1 cellular context compared by ENCODE assay signal in genomic region chr19:51593969-51594773, GRCh38.
TF ChIP-seq lines count a peak whose summit lies in the region.

No MANE protein-coding gene starts in this region.

TF ChIP-seq in HepG2, 621 proteins besides CTCF, POLR2A, EP300 and RAD21 (continued from another document and continues in another):
- TF ChIP-seq ATF3 (CRISPR knock-in tag; IDR thresholded peaks at IDR 0.05) (no peak), MAFG (CRISPR knock-in tag; IDR thresholded peaks at IDR 0.05) (no peak), HDAC1 (CRISPR knock-in tag; IDR thresholded peaks at IDR 0.05) (no peak), GATAD1 (CRISPR knock-in tag; IDR thresholded peaks at IDR 0.05) (peak; percentile 68), LRRFIP1 (CRISPR knock-in tag; conservative IDR thresholded peaks at IDR 0.05) (no peak), MXD3 (CRISPR knock-in tag; IDR thresholded peaks at IDR 0.05) (no peak), FIP1L1 (IDR thresholded peaks at IDR 0.05; ENCODE audit: borderline replicate concordance, insufficient read depth, low read depth, low read length) (no peak), FOXO4 (CRISPR knock-in tag; conservative IDR thresholded peaks at IDR 0.05) (no peak), IKZF4 (CRISPR knock-in tag; IDR thresholded peaks at IDR 0.05; ENCODE audit: borderline replicate concordance, low read depth, not compliant biosample characterization) (no peak), BRCA1 (CRISPR knock-in tag; IDR thresholded peaks at IDR 0.05) (no peak), RELA (CRISPR knock-in tag; IDR thresholded peaks at IDR 0.05) (no peak), DDIT3 (CRISPR knock-in tag; IDR thresholded peaks at IDR 0.05) (no peak), MYC (CRISPR knock-in tag; IDR thresholded peaks at IDR 0.05; ENCODE audit: borderline replicate concordance) (no peak), KDM2A (CRISPR knock-in tag; IDR thresholded peaks at IDR 0.05; ENCODE audit: borderline replicate concordance, low read depth) (peak; percentile 50; the same call in 1 of the 2 replicates), ONECUT2 (CRISPR knock-in tag; IDR thresholded peaks at IDR 0.05) (no peak), ZBTB21 (CRISPR knock-in tag; IDR thresholded peaks at IDR 0.05) (no peak), ZNF253 (CRISPR knock-in tag; IDR thresholded peaks at IDR 0.05; ENCODE audit: borderline replicate concordance) (no peak), ZNF629 (CRISPR knock-in tag; conservative IDR thresholded peaks at IDR 0.05) (no peak), EED (CRISPR knock-in tag; IDR thresholded peaks at IDR 0.05) (no peak), ATF7 (IDR thresholded peaks at IDR 0.05) (no peak), ATF7 (CRISPR knock-in tag; IDR thresholded peaks at IDR 0.05) (no peak), ZSCAN30 (CRISPR knock-in tag; IDR thresholded peaks at IDR 0.05) (no peak), KAT8 (CRISPR knock-in tag; IDR thresholded peaks at IDR 0.05) (0 out of 2 replicates have a peak, but pooled peaks have one; percentile 50), ZNF784 (CRISPR knock-in tag; IDR thresholded peaks at IDR 0.05; ENCODE audit: borderline replicate concordance) (no peak), TFDP1 (CRISPR knock-in tag; IDR thresholded peaks at IDR 0.05; ENCODE audit: borderline replicate concordance) (no peak), CENPX (CRISPR knock-in tag; IDR thresholded peaks at IDR 0.05) (no peak), RXRA (CRISPR knock-in tag; IDR thresholded peaks at IDR 0.05) (no peak), DNMT3B (CRISPR knock-in tag; conservative IDR thresholded peaks at IDR 0.05) (no peak), ZNF234 (CRISPR knock-in tag; conservative IDR thresholded peaks at IDR 0.05) (no peak), JUNB (CRISPR knock-in tag; IDR thresholded peaks at IDR 0.05; ENCODE audit: borderline replicate concordance) (no peak), ZZZ3 (CRISPR knock-in tag; IDR thresholded peaks at IDR 0.05; ENCODE audit: borderline replicate concordance) (0 out of 2 replicates have a peak, but pooled peaks have one; percentile 45), CENPBD1 (CRISPR knock-in tag; IDR thresholded peaks at IDR 0.05; ENCODE audit: borderline replicate concordance, low read depth) (no peak), ZNF160 (CRISPR knock-in tag; IDR thresholded peaks at IDR 0.05) (no peak), ZNF280B (CRISPR knock-in tag; IDR thresholded peaks at IDR 0.05; ENCODE audit: borderline replicate concordance) (no peak), ZFX (CRISPR knock-in tag; IDR thresholded peaks at IDR 0.05; ENCODE audit: low read depth) (peak; percentile 85), PTBP1 (IDR thresholded peaks at IDR 0.05; ENCODE audit: low read depth, low read length, poor library complexity, severe bottlenecking) (no peak), ISL2 (CRISPR knock-in tag; IDR thresholded peaks at IDR 0.05) (no peak), FOXJ3 (CRISPR knock-in tag; IDR thresholded peaks at IDR 0.05; ENCODE audit: borderline replicate concordance) (no peak), HNRNPK (IDR thresholded peaks at IDR 0.05; ENCODE audit: low read depth, low read length, poor library complexity, severe bottlenecking) (no peak), FOXP1 (IDR thresholded peaks at IDR 0.05) (no peak), FOXP1 (CRISPR knock-in tag; IDR thresholded peaks at IDR 0.05) (no peak), MBD4 (IDR thresholded peaks at IDR 0.05; ENCODE audit: borderline replicate concordance, low read length) (no peak), RARG (CRISPR knock-in tag; IDR thresholded peaks at IDR 0.05; ENCODE audit: low read depth) (no peak), ZNF275 (CRISPR knock-in tag; IDR thresholded peaks at IDR 0.05; ENCODE audit: borderline replicate concordance) (no peak), HMGXB4 (CRISPR knock-in tag; IDR thresholded peaks at IDR 0.05; ENCODE audit: borderline replicate concordance in 1 of 2, low read depth in 1 of 2) (0 out of 4 replicates have a peak, but pooled peaks of 1 of the 2 experiments have one; percentile 49), ZSCAN31 (CRISPR knock-in tag; IDR thresholded peaks at IDR 0.05; ENCODE audit: low read depth) (peak; percentile 35; the same call in 1 of the 2 replicates), MNT (IDR thresholded peaks at IDR 0.05) (no peak), HBP1 (CRISPR knock-in tag; IDR thresholded peaks at IDR 0.05; ENCODE audit: low read depth) (no peak), THRA (CRISPR knock-in tag; IDR thresholded peaks at IDR 0.05; ENCODE audit: borderline replicate concordance) (no peak)
